ENCODE assay signal across 2 cellular contexts in genomic region chr17:57755479-57756070, GRCh38.
TF ChIP-seq lines count a peak whose summit lies in the region.

No MANE protein-coding gene starts in this region.

TF ChIP-seq in Ishikawa, 13 proteins besides CTCF, POLR2A, EP300 and RAD21:
- TF ChIP-seq REST (IDR thresholded peaks at IDR 0.05; ENCODE audit: low read depth) (peak; percentile 85), ZBTB7A (IDR thresholded peaks at IDR 0.05; ENCODE audit: low read depth) (no peak)

TF ChIP-seq in K562, 482 proteins besides CTCF, POLR2A, EP300 and RAD21:
- TF ChIP-seq CHD7 (IDR thresholded peaks at IDR 0.05; ENCODE audit: low read depth, low read length) (no peak), EHMT2 (IDR thresholded peaks at IDR 0.05) (peak; percentile 48; the same call in 1 of the 2 replicates), MIER1 (IDR thresholded peaks at IDR 0.05; ENCODE audit: low read depth) (0 out of 2 replicates have a peak, but pooled peaks have one; percentile 68), ARID3B (CRISPR knock-in tag; IDR thresholded peaks at IDR 0.05; ENCODE audit: borderline replicate concordance) (no peak)
